Comparison of ENCODE assay signal across 17 cellular contexts in genomic region chr12:44223736-44224135, GRCh38.
DNase-seq lines count a peak whose midpoint lies in the region; ATAC-seq and TF ChIP-seq lines count a peak whose summit lies in the region.
"Had no signal": no experiment of that assay in that cellular context is flagged by ENCODE, and none has a peak within 500 bp of the region (broad histone marks: within the 10 kb centered on the region; RNA-seq: fewer than 3 reads in every experiment).

No MANE protein-coding gene starts in this region.

- H3K27me3 ChIP-seq in ascending aorta: no peaks in the 10 kb centered on the region
- H3K27me3 ChIP-seq: BLaER1 had no signal

- DNase-seq in Right ventricle myocardium superior: no peak
- DNase-seq in cardiac septum (ENCODE audit: low spot score): no peak
- DNase-seq in cerebellar cortex (ENCODE audit: low spot score): peak; percentile 45
- no peak for DNase-seq in left ventricle myocardium superior
- DNase-seq in ascending aorta (ENCODE audit: low spot score in 2 of 2): no peak
- no peak for DNase-seq in kidney glomerular epithelial cell (lab: John Stamatoyannopoulos, UW)
- DNase-seq: 8988T; Calu3; CD4-positive, alpha-beta memory T cell; DMS53; DND-41; EL; HCEC 1CT had no signal

- no peak overlapping the region for H3K4me3 ChIP-seq in ascending aorta
- H3K4me3 ChIP-seq: BLaER1, GM23338 had no signal

- H3K36me3 ChIP-seq in ascending aorta: no peaks in the 10 kb centered on the region
- H3K36me3 ChIP-seq: BLaER1 had no signal

- no peaks in the 10 kb centered on the region for H3K9me3 ChIP-seq in ascending aorta
- H3K9me3 ChIP-seq: BLaER1 had no signal

- ATAC-seq in Right ventricle myocardium superior (ENCODE audit: poor library complexity) (peak; percentile 86), left ventricle myocardium superior (peak; percentile 55), GM21360 (IDR thresholded peaks at IDR 0.05; ENCODE audit: unreplicated experiment) (no peak)
- ATAC-seq: GM23338 had no signal

- no peak for TF ChIP-seq CTCF in ascending aorta (IDR thresholded peaks at IDR 0.05)

- no peak overlapping the region for H3K27ac ChIP-seq in ascending aorta
- H3K27ac ChIP-seq: BLaER1, HL-60 had no signal

- intact Hi-C loops in Right ventricle myocardium superior (cut with DNase I) (no loop called here), cardiac septum (cut with DNase I) (no loop called here), left ventricle myocardium superior (cut with micrococcal nuclease) (no loop called here), ascending aorta (cut with DNase I) (no loop called here)

- no peaks in the 10 kb centered on the region for H3K4me1 ChIP-seq in ascending aorta
- H3K4me1 ChIP-seq: BLaER1 had no signal
